ENCODE assay signal across 1 cellular context in the genomic region with DNA sequence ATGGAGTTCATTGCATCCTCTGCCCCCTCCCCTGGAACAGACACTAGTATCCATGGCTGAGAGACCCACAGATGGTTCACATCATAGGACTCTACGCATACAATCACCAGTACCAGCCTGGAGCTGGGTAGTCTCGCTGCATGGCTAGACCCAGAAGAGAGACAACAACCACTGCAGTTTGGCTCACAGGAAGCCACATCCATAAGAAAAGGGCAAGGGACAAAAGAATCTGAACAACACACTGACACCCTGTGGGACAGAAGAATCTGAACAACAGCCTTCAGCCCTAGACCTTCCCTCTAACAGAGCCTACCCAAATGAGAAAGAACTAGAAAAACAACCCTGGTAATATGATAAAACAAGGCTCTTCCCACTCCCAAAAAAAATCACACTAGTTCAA.
TF ChIP-seq lines count a peak whose summit lies in the region.

No MANE protein-coding gene starts in this region.

TF ChIP-seq in GM23338, 12 proteins besides CTCF, POLR2A, EP300 and RAD21:
- TF ChIP-seq, protein P1, sequence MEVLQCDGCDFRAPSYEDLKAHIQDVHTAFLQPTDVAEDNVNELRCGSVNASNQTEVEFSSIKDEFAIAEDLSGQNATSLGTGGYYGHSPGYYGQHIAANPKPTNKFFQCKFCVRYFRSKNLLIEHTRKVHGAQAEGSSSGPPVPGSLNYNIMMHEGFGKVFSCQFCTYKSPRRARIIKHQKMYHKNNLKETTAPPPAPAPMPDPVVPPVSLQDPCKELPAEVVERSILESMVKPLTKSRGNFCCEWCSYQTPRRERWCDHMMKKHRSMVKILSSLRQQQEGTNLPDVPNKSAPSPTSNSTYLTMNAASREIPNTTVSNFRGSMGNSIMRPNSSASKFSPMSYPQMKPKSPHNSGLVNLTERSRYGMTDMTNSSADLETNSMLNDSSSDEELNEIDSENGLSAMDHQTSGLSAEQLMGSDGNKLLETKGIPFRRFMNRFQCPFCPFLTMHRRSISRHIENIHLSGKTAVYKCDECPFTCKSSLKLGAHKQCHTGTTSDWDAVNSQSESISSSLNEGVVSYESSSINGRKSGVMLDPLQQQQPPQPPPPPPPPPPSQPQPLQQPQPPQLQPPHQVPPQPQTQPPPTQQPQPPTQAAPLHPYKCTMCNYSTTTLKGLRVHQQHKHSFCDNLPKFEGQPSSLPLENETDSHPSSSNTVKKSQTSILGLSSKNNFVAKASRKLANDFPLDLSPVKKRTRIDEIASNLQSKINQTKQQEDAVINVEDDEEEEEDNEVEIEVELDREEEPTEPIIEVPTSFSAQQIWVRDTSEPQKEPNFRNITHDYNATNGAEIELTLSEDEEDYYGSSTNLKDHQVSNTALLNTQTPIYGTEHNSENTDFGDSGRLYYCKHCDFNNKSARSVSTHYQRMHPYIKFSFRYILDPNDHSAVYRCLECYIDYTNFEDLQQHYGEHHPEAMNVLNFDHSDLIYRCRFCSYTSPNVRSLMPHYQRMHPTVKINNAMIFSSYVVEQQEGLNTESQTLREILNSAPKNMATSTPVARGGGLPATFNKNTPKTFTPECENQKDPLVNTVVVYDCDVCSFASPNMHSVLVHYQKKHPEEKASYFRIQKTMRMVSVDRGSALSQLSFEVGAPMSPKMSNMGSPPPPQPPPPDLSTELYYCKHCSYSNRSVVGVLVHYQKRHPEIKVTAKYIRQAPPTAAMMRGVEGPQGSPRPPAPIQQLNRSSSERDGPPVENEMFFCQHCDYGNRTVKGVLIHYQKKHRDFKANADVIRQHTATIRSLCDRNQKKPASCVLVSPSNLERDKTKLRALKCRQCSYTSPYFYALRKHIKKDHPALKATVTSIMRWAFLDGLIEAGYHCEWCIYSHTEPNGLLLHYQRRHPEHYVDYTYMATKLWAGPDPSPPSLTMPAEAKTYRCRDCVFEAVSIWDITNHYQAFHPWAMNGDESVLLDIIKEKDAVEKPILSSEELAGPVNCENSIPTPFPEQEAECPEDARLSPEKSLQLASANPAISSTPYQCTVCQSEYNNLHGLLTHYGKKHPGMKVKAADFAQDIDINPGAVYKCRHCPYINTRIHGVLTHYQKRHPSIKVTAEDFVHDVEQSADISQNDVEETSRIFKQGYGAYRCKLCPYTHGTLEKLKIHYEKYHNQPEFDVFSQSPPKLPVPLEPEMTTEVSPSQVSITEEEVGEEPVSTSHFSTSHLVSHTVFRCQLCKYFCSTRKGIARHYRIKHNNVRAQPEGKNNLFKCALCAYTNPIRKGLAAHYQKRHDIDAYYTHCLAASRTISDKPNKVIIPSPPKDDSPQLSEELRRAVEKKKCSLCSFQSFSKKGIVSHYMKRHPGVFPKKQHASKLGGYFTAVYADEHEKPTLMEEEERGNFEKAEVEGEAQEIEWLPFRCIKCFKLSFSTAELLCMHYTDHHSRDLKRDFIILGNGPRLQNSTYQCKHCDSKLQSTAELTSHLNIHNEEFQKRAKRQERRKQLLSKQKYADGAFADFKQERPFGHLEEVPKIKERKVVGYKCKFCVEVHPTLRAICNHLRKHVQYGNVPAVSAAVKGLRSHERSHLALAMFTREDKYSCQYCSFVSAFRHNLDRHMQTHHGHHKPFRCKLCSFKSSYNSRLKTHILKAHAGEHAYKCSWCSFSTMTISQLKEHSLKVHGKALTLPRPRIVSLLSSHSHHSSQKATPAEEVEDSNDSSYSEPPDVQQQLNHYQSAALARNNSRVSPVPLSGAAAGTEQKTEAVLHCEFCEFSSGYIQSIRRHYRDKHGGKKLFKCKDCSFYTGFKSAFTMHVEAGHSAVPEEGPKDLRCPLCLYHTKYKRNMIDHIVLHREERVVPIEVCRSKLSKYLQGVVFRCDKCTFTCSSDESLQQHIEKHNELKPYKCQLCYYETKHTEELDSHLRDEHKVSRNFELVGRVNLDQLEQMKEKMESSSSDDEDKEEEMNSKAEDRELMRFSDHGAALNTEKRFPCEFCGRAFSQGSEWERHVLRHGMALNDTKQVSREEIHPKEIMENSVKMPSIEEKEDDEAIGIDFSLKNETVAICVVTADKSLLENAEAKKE (CRISPR knock-in tag; IDR thresholded peaks at IDR 0.05) = peak; percentile 98
- TF ChIP-seq STAT1 (IDR thresholded peaks at IDR 0.05; ENCODE audit: unreplicated experiment) = no peak
- TF ChIP-seq ZNF114 (CRISPR knock-in tag; IDR thresholded peaks at IDR 0.05) = peak; percentile 70; the same call in 1 of the 2 replicates
